ENCODE assay signal across 1 cellular context in the genomic region with DNA sequence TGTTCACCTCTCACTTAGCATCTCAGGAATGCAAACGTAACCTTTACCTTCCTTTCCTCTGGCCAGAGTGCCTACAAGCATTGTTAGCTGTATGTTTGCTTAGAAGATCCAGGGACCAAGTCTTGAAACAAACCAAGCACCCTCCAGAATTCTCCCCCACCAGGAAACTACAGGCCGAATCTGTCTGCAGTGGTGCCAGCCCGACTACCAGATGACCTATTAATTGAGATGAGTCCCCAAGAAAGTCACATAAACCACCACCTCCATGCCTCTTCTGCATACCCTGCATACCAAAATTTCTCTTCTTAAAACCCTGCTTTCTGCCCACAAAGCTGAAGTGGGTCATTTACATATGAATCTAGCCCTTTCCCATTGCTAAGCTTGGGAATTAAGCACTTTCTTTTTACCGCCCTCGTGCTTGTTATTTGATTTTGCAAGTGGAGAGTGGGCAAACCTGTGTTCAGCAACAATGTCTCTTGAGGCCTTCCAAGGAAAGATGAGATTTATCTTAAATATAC.
TF ChIP-seq lines count a peak whose summit lies in the region.

No MANE protein-coding gene starts in this region.

TF ChIP-seq in SK-N-SH treated with all-trans-retinoic acid at 6 μM for 48 hours, 23 proteins besides CTCF, POLR2A, EP300 and RAD21 (continued from another document):
- TF ChIP-seq POU6F1 (CRISPR knock-in tag; IDR thresholded peaks at IDR 0.05; ENCODE audit: borderline replicate concordance, low read depth): no peak
- TF ChIP-seq TCF4 (CRISPR knock-in tag; IDR thresholded peaks at IDR 0.05; ENCODE audit: borderline replicate concordance): no peak
- no peak for TF ChIP-seq TSHZ2 (CRISPR knock-in tag; IDR thresholded peaks at IDR 0.05)
- no peak for TF ChIP-seq PATZ1 (CRISPR knock-in tag; IDR thresholded peaks at IDR 0.05; ENCODE audit: borderline replicate concordance)
- TF ChIP-seq OSR1 (CRISPR knock-in tag; IDR thresholded peaks at IDR 0.05): no peak
- no peak for TF ChIP-seq CSRNP3 (CRISPR knock-in tag; IDR thresholded peaks at IDR 0.05)
- TF ChIP-seq CREB5 (CRISPR knock-in tag; IDR thresholded peaks at IDR 0.05; ENCODE audit: low read depth): no peak
- TF ChIP-seq ZC3H10 (CRISPR knock-in tag; IDR thresholded peaks at IDR 0.05): no peak
